In genomic region chr17:15967706-15968399, GRCh38 we compare ENCODE assay signal across 1 cellular context.
TF ChIP-seq lines count a peak whose summit lies in the region.

No MANE protein-coding gene starts in this region.

TF ChIP-seq in IMR-90, 13 proteins besides CTCF, POLR2A, EP300 and RAD21 (continued from another document):
- TF ChIP-seq, protein P1, sequence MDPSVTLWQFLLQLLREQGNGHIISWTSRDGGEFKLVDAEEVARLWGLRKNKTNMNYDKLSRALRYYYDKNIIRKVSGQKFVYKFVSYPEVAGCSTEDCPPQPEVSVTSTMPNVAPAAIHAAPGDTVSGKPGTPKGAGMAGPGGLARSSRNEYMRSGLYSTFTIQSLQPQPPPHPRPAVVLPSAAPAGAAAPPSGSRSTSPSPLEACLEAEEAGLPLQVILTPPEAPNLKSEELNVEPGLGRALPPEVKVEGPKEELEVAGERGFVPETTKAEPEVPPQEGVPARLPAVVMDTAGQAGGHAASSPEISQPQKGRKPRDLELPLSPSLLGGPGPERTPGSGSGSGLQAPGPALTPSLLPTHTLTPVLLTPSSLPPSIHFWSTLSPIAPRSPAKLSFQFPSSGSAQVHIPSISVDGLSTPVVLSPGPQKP (IDR thresholded peaks at IDR 0.05; ENCODE audit: borderline replicate concordance, low read depth, low read length), result no peak
- TF ChIP-seq BHLHE40 (IDR thresholded peaks at IDR 0.05; ENCODE audit: low read depth, low read length) (no peak), RCOR1 (IDR thresholded peaks at IDR 0.05; ENCODE audit: insufficient replicate concordance, low read length) (no peak), MAFK (IDR thresholded peaks at IDR 0.05; ENCODE audit: low read depth, low read length) (no peak), MAZ (IDR thresholded peaks at IDR 0.05; ENCODE audit: borderline replicate concordance, low read depth, low read length) (no peak), CHD1 (IDR thresholded peaks at IDR 0.05; ENCODE audit: low read depth, low read length) (no peak), NFE2L2 (IDR thresholded peaks at IDR 0.05; ENCODE audit: low read depth, low read length) (no peak)
